Comparison of ENCODE assay signal across 2 cellular contexts in the genomic region with DNA sequence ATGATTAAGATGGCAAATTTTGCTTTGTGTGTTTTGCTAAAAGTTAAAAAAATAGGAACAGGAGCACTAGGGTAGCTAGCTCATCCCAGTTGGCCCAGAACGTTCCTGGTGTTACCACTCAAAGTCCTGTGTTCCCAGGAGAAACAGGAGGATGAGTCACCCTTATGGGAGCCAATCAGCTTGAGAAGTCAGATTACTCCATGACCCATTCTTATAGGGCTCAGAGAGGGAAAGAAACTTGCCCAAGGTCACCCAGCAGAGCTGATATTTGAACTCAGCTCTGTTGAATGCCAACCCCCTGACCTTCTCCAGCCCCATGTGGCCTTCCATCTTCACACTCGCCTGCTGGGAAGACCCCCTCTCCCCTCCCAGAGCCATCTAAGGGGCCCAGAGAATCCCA.
A peak's percentile ranks its signal among the peaks of the same experiment; 100 is the strongest.
TF ChIP-seq lines count a peak whose summit lies in the region.

No MANE protein-coding gene starts in this region.

TF ChIP-seq in HEK293, 187 proteins besides CTCF, POLR2A, EP300 and RAD21:
- peak; percentile 67; the same call in 1 of the 2 replicates for TF ChIP-seq ZNF768 (tag by site-specific recombination; IDR thresholded peaks at IDR 0.05)
- TF ChIP-seq, protein P1, sequence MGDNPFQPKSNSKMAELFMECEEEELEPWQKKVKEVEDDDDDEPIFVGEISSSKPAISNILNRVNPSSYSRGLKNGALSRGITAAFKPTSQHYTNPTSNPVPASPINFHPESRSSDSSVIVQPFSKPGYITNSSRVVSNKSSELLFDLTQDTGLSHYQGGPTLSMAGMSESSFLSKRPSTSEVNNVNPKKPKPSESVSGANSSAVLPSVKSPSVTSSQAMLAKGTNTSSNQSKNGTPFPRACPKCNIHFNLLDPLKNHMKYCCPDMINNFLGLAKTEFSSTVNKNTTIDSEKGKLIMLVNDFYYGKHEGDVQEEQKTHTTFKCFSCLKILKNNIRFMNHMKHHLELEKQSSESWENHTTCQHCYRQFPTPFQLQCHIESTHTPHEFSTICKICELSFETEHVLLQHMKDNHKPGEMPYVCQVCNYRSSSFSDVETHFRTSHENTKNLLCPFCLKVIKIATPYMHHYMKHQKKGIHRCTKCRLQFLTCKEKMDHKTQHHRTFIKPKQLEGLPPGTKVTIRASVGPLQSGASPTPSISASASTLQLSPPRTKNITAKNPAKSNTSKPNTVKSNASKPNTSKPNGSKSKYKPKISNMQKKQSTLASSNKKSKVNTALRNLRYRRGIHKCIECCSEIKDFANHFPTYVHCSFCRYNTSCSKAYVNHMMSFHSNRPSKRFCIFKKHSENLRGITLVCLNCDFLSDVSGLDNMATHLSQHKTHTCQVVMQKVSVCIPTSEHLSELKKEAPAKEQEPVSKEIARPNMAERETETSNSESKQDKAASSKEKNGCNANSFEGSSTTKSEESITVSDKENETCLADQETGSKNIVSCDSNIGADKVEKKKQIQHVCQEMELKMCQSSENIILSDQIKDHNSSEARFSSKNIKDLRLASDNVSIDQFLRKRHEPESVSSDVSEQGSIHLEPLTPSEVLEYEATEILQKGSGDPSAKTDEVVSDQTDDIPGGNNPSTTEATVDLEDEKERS (tag by site-specific recombination; IDR thresholded peaks at IDR 0.05), result 0 out of 2 replicates have a peak, but pooled peaks have one; percentile 43
- TF ChIP-seq, protein P2, sequence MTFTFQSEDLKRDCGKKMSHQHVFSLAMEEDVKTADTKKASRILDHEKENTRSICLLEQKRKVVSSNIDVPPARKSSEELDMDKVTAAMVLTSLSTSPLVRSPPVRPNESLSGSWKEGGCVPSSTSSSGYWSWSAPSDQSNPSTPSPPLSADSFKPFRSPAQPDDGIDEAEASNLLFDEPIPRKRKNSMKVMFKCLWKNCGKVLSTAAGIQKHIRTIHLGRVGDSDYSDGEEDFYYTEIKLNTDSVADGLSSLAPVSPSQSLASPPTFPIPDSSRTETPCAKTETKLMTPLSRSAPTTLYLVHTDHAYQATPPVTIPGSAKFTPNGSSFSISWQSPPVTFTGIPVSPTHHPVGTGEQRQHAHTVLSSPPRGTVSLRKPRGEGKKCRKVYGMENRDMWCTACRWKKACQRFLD (tag by site-specific recombination; IDR thresholded peaks at IDR 0.05), result no peak

TF ChIP-seq in endothelial cell of umbilical vein, 7 proteins besides CTCF, POLR2A, EP300 and RAD21:
- TF ChIP-seq, protein P3, sequence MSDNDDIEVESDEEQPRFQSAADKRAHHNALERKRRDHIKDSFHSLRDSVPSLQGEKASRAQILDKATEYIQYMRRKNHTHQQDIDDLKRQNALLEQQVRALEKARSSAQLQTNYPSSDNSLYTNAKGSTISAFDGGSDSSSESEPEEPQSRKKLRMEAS (IDR thresholded peaks at IDR 0.05; ENCODE audit: insufficient read depth, insufficient read length), result no peak
- peak; percentile 42 for TF ChIP-seq JUN (IDR thresholded peaks at IDR 0.05; ENCODE audit: borderline replicate concordance, insufficient read depth, insufficient read length, low read depth)
TF ChIP-seq in endothelial cell of umbilical vein: peak in this region for 1.
